Comparison of ENCODE assay signal across 14 cellular contexts in genomic region chr5:32687167-32687831, GRCh38. TPM values are rescaled to one million over a fixed set of nuclear protein-coding genes. Genes with fewer than 3 reads are reported as not detected.
DNase-seq lines count a peak whose midpoint lies in the region; ATAC-seq, FAIRE-seq and TF ChIP-seq lines count a peak whose summit lies in the region.
"Had no signal": no experiment of that assay in that cellular context is flagged by ENCODE, and none has a peak within 500 bp of the region (broad histone marks: within the 10 kb centered on the region; RNA-seq: fewer than 3 reads in every experiment).

No MANE protein-coding gene starts in this region.

- TF ChIP-seq RAD21 in A549 (conservative IDR thresholded peaks at IDR 0.05 in 1 of 2, IDR thresholded peaks at IDR 0.05 in 1 of 2) (no peak), Ishikawa (IDR thresholded peaks at IDR 0.05; ENCODE audit: low read depth) (no peak)

- H3K9me3 Mint-ChIP-seq in activated naive CD8-positive, alpha-beta T cell treated with anti-CD3 and anti-CD28 coated beads, Interleukin-2, amount 50 U/mL, for 24 hours = peaks cover 20% of the 10 kb centered on the region
- H3K9me3 Mint-ChIP-seq in activated CD4-positive, alpha-beta T cell treated with anti-CD3 and anti-CD28 coated beads, Interleukin-2, amount 10 ng/mL, durations not matched to agents 24 days and 14 days = peaks cover 10% of the 10 kb centered on the region

- no peaks in the 10 kb centered on the region for H3K27me3 ChIP-seq in adrenal gland
- H3K27me3 ChIP-seq: BLaER1 treated with 17β-estradiol and CSF1 and Interleukin-3, amounts not matched to agents 10 nM and 100 nM; ovary had no signal

- ATAC-seq in A549 = no peak
- no peak for ATAC-seq in activated naive CD8-positive, alpha-beta T cell treated with anti-CD3 and anti-CD28 coated beads, Interleukin-2, amount 50 U/mL, for 24 hours
- ATAC-seq in HG02840 (IDR thresholded peaks at IDR 0.05; ENCODE audit: low FRiP score, unreplicated experiment) = no peak
- ATAC-seq: GM23338 had no signal

- H3K27ac ChIP-seq in A549 (peak overlapping the region; percentile 42 to 67; a peak in 5 of 6 replicates), adrenal gland (no peak overlapping the region)
- H3K27ac ChIP-seq: BLaER1 treated with 17β-estradiol and CSF1 and Interleukin-3, amounts not matched to agents 10 nM and 100 nM; ovary had no signal

- no peak for FAIRE-seq in A549 (lab: Jason Lieb, UNC)
- peak; percentile 75 for FAIRE-seq in islet of Langerhans (lab: Jason Lieb, UNC)
- FAIRE-seq: endothelial cell of umbilical vein had no signal

- DNase-seq in A549 (ENCODE audit: low read depth in 1 of 2, low spot score in 1 of 2) (no peak), adrenal gland (peak; percentile 41 to 78 (median 62)), NCI-H82 (lab: John Stamatoyannopoulos, UW) (no peak)
- DNase-seq in activated naive CD8-positive, alpha-beta T cell treated with anti-CD3 and anti-CD28 coated beads, Interleukin-2, amount 50 U/mL, for 24 hours = no peak
- no peak for DNase-seq in activated CD4-positive, alpha-beta T cell treated with anti-CD3 and anti-CD28 coated beads, Interleukin-2, amount 10 ng/mL, durations not matched to agents 24 days and 14 days
- DNase-seq: islet precursor cell, ovary had no signal

- POLR2A ChIA-PET in A549 (lab: Yijun Ruan, JAX) = no interaction called here

- peaks cover 2% of the 10 kb centered on the region for H3K36me3 Mint-ChIP-seq in activated naive CD8-positive, alpha-beta T cell treated with anti-CD3 and anti-CD28 coated beads, Interleukin-2, amount 50 U/mL, for 24 hours (ENCODE audit: low read depth)
- H3K36me3 Mint-ChIP-seq in activated CD4-positive, alpha-beta T cell treated with anti-CD3 and anti-CD28 coated beads, Interleukin-2, amount 10 ng/mL, durations not matched to agents 24 days and 14 days (ENCODE audit: low read depth) = no peaks in the 10 kb centered on the region

- H3K4me1 ChIP-seq in A549 (peaks cover 26% of the 10 kb centered on the region; the same call in 2 of the 3 replicates), adrenal gland (replicated peaks in 1 of 2) (peaks cover 0 to 7% of the 10 kb centered on the region in 2 donors)

- peak overlapping the region; percentile 50 for H3K4me2 ChIP-seq in A549
- H3K4me2 ChIP-seq: GM23338 had no signal

- no peak for TF ChIP-seq EP300 in A549 (IDR thresholded peaks at IDR 0.05)
- TF ChIP-seq EP300 in Ishikawa (IDR thresholded peaks at IDR 0.05; ENCODE audit: borderline replicate concordance) = no peak

- H3K4me3 Mint-ChIP-seq in activated naive CD8-positive, alpha-beta T cell treated with anti-CD3 and anti-CD28 coated beads, Interleukin-2, amount 50 U/mL, for 24 hours = no peak overlapping the region
- H3K4me3 Mint-ChIP-seq in activated CD4-positive, alpha-beta T cell treated with anti-CD3 and anti-CD28 coated beads, Interleukin-2, amount 10 ng/mL, durations not matched to agents 24 days and 14 days = no peak overlapping the region
- H3K4me3 Mint-ChIP-seq: GM23338 had no signal

- TF ChIP-seq CTCF in A549 (IDR thresholded peaks at IDR 0.05) (no peak), adrenal gland (IDR thresholded peaks at IDR 0.05) (no peak)

- no peak overlapping the region for H3K27ac Mint-ChIP-seq in activated naive CD8-positive, alpha-beta T cell treated with anti-CD3 and anti-CD28 coated beads, Interleukin-2, amount 50 U/mL, for 24 hours
- H3K27ac Mint-ChIP-seq in activated CD4-positive, alpha-beta T cell treated with anti-CD3 and anti-CD28 coated beads, Interleukin-2, amount 10 ng/mL, durations not matched to agents 24 days and 14 days = no peak overlapping the region
- H3K27ac Mint-ChIP-seq: GM23338 had no signal

- CTCF ChIA-PET in A549 (lab: Yijun Ruan, JAX) = interaction anchor here (0.7 kb wide), 1 partner anchor 493 kb away, joined by 3 read pairs; no protein-coding TSS in a partner anchor

- WGBS in A549 (ENCODE audit: missing lambda C conversion rate) = 4% methylated on average over 1 of the region's 1 CpG
- WGBS in adrenal gland, 4 donors = 51 to 71% (median 56%) methylated on average over 1 of the region's 1 CpG

- H3K4me3 ChIP-seq in A549 (no peak overlapping the region), adrenal gland (no peak overlapping the region)
- H3K4me3 ChIP-seq: BLaER1 treated with 17β-estradiol and CSF1 and Interleukin-3, amounts not matched to agents 10 nM and 100 nM; GM23338; ovary had no signal

- peaks cover 2% of the 10 kb centered on the region for H3K27me3 Mint-ChIP-seq in activated naive CD8-positive, alpha-beta T cell treated with anti-CD3 and anti-CD28 coated beads, Interleukin-2, amount 50 U/mL, for 24 hours
- no peaks in the 10 kb centered on the region for H3K27me3 Mint-ChIP-seq in activated CD4-positive, alpha-beta T cell treated with anti-CD3 and anti-CD28 coated beads, Interleukin-2, amount 10 ng/mL, durations not matched to agents 24 days and 14 days

- no peaks in the 10 kb centered on the region for H3K36me3 ChIP-seq in adrenal gland (replicated peaks in 1 of 2)
- H3K36me3 ChIP-seq: BLaER1 treated with 17β-estradiol and CSF1 and Interleukin-3, amounts not matched to agents 10 nM and 100 nM; ovary had no signal

- TF ChIP-seq POLR2A in A549 (IDR thresholded peaks at IDR 0.05; ENCODE audit: low read length) (no peak), adrenal gland (IDR thresholded peaks at IDR 0.05) (no peak)

- intact Hi-C loops in adrenal gland (cut with DNase I) = no loop called here
- intact Hi-C loops in activated CD4-positive, alpha-beta T cell treated with anti-CD3 and anti-CD28 coated beads, Interleukin-2, amount 10 ng/mL, durations not matched to agents 24 days and 14 days (cut with micrococcal nuclease) = no loop called here

- H3K9me3 ChIP-seq in A549 = peaks cover 31% of the 10 kb centered on the region
- no peaks in the 10 kb centered on the region for H3K9me3 ChIP-seq in adrenal gland (replicated peaks in 1 of 3)
- H3K9me3 ChIP-seq: ovary had no signal

- no peaks in the 10 kb centered on the region for H3K4me1 Mint-ChIP-seq in activated naive CD8-positive, alpha-beta T cell treated with anti-CD3 and anti-CD28 coated beads, Interleukin-2, amount 50 U/mL, for 24 hours
- H3K4me1 Mint-ChIP-seq in activated CD4-positive, alpha-beta T cell treated with anti-CD3 and anti-CD28 coated beads, Interleukin-2, amount 10 ng/mL, durations not matched to agents 24 days and 14 days = no peaks in the 10 kb centered on the region
- H3K4me1 Mint-ChIP-seq: GM23338 had no signal

TF ChIP-seq in A549, 52 proteins besides CTCF, POLR2A, EP300 and RAD21:
- TF ChIP-seq SMC3 (IDR thresholded peaks at IDR 0.05) (no peak), HOXA7 (CRISPR knock-in tag; IDR thresholded peaks at IDR 0.05) (no peak), JUN (IDR thresholded peaks at IDR 0.05) (no peak), HOXB13 (CRISPR knock-in tag; IDR thresholded peaks at IDR 0.05; ENCODE audit: low read depth) (no peak)
- TF ChIP-seq, protein P1, sequence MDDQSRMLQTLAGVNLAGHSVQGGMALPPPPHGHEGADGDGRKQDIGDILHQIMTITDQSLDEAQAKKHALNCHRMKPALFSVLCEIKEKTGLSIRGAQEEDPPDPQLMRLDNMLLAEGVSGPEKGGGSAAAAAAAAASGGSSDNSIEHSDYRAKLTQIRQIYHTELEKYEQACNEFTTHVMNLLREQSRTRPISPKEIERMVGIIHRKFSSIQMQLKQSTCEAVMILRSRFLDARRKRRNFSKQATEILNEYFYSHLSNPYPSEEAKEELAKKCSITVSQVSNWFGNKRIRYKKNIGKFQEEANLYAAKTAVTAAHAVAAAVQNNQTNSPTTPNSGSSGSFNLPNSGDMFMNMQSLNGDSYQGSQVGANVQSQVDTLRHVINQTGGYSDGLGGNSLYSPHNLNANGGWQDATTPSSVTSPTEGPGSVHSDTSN (IDR thresholded peaks at IDR 0.05) = no peak

TF ChIP-seq in Ishikawa, 13 proteins besides CTCF, POLR2A, EP300 and RAD21:
- TF ChIP-seq TEAD4 (IDR thresholded peaks at IDR 0.05) (peak; percentile 80), YY1 (IDR thresholded peaks at IDR 0.05; ENCODE audit: low read depth) (no peak), CEBPB (IDR thresholded peaks at IDR 0.05) (no peak), TAF1 (IDR thresholded peaks at IDR 0.05; ENCODE audit: low read depth) (no peak), NFIC (IDR thresholded peaks at IDR 0.05) (peak; percentile 97)
- TF ChIP-seq, protein P2, sequence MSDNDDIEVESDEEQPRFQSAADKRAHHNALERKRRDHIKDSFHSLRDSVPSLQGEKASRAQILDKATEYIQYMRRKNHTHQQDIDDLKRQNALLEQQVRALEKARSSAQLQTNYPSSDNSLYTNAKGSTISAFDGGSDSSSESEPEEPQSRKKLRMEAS (IDR thresholded peaks at IDR 0.05) = no peak

RNA-seq across cellular contexts. Expression of gene NPR3, which starts 23.8 kb away (rescaled TPM):
- polyA plus RNA-seq in A549 (2011; rRNA removed) (18.6 and 18.9 TPM in 2 replicates), A549 (2017; fragmentation: RNase III; extraction: RNeasy Plus Mini Kit Qiagen cat#74134 plus additional on column Dnase treatment) (16.4 to 18.0 TPM (median 18.0 TPM) in 3 replicates), adrenal gland (1 to 10 TPM; 1.8 to 7.3 (median 2.6) TPM)
- 8.6 and 10.1 TPM in 2 replicates for polyA plus RNA-seq in A549 (2012; cell fraction: cytosol; rRNA removed)
- polyA plus RNA-seq in A549 (2012; cell fraction: nucleus; rRNA removed) = 9.6 and 11.6 TPM in 2 replicates
- polyA minus RNA-seq in A549 (2011; rRNA and poly(A)+ RNA removed) = 29.0 and 29.8 TPM in 2 replicates
- 10 to 100 TPM in 4 of 8 donors, 1 to 10 TPM in 4; 3.8 to 26.1 (median 10.0) TPM for total RNA-seq in adrenal gland
- 0.07 TPM in 1 of 2 replicates, not detected in the other for total RNA-seq in activated CD4-positive, alpha-beta T cell treated with anti-CD3 and anti-CD28 coated beads, Interleukin-2, amount 10 ng/mL, durations not matched to agents 24 days and 14 days
- total RNA-seq: T-helper 1 cell treated with Interleukin-12 subunit alpha and Interleukin-12 subunit beta and Interleukin-4 antibody, amounts not matched to agents 30 ng/mL and 1 ng/mL, for 36 hours had no signal

Comparison
In these comparisons a context has a peak if more than half of its experiments do, and no peak if none do; other contexts are left out.
1. DNase-seq: peak in adrenal gland (7 of 7); none in A549 (0 of 2), NCI-H82 (single experiment), activated naive CD8-positive, alpha-beta T cell treated with anti-CD3 and anti-CD28 coated beads, Interleukin-2, amount 50 U/mL, for 24 hours (single experiment) and activated CD4-positive, alpha-beta T cell treated with anti-CD3 and anti-CD28 coated beads, Interleukin-2, amount 10 ng/mL, durations not matched to agents 24 days and 14 days (single experiment).
2. H3K27ac ChIP-seq: peak in A549 (2 of 2); none in adrenal gland (0 of 5).